Comparison of ENCODE assay signal across 8 cellular contexts in genomic region chr10:100986952-100987684, GRCh38. TPM values are rescaled to one million over a fixed set of nuclear protein-coding genes. Genes with fewer than 3 reads are reported as not detected.
DNase-seq lines count a peak whose midpoint lies in the region; ATAC-seq and TF ChIP-seq lines count a peak whose summit lies in the region.

Gene MRPL43 (minus strand): TSS chr10:100987497. CDS start chr10:100987443, 54 bp downstream.
Gene TWNK (plus strand): TSS chr10:100987543. CDS start chr10:100988211, 668 bp downstream.

- H3K27ac ChIP-seq in body of pancreas (peak within 1 kb of the TSS; percentile 49 to 88 (median 70)), sigmoid colon (peak within 1 kb of the TSS; percentile 80 to 82 (median 82))

- no peak for TF ChIP-seq CTCF in body of pancreas (IDR thresholded peaks at IDR 0.05)
- TF ChIP-seq CTCF in sigmoid colon (IDR thresholded peaks at IDR 0.05) = no peak

- TF ChIP-seq EP300 in sigmoid colon (IDR thresholded peaks at IDR 0.05) = no peak

- H3K4me3 ChIP-seq in body of pancreas = peak within 1 kb of the TSS; percentile 46 to 95
- H3K4me3 ChIP-seq in iPS-11a (ENCODE audit: low read depth, low read length) = peak within 1 kb of the TSS; percentile 98
- peak within 1 kb of the TSS; percentile 78 to 87 (median 84) for H3K4me3 ChIP-seq in sigmoid colon

- no peaks in the 10 kb centered on the region for H3K27me3 ChIP-seq in body of pancreas
- H3K27me3 ChIP-seq in sigmoid colon = no peaks in the 10 kb centered on the region

- TF ChIP-seq POLR2A in body of pancreas (IDR thresholded peaks at IDR 0.05) (peak; percentile 23 to 71 (median 61)), sigmoid colon (IDR thresholded peaks at IDR 0.05) (peak in 1 of 2 donors; percentile 46)

- WGBS in body of pancreas, 2 donors = 0 to 1% methylated on average over 34 to 71 of the region's 75 CpGs
- 1% methylated on average over 75 of the region's 75 CpGs for WGBS in sigmoid colon, 2 donors

- DNase-seq in NCI-H1417 (lab: John Stamatoyannopoulos, UW) = peak; percentile 57 to 77 (median 77)
- DNase-seq in NCI-H1417 treated with DMSO at 0.1 percent for 48 hours (lab: John Stamatoyannopoulos, UW) = no peak
- peak; percentile 54 to 67 for DNase-seq in NCI-H2081 (lab: John Stamatoyannopoulos, UW)
- DNase-seq in UCSD-AML1 (lab: John Stamatoyannopoulos, UW; ENCODE audit: unreplicated experiment) = peak; percentile 82
- DNase-seq in body of pancreas = peak; percentile 83 to 87 (median 86)
- DNase-seq in sigmoid colon = peak; percentile 91

- no peaks in the 10 kb centered on the region for H3K9me3 ChIP-seq in body of pancreas
- H3K9me3 ChIP-seq in sigmoid colon = no peaks in the 10 kb centered on the region

- peak; percentile 82 for ATAC-seq in HG02852 (IDR thresholded peaks at IDR 0.05; ENCODE audit: unreplicated experiment)
- peak; percentile 86 for ATAC-seq in body of pancreas

- intact Hi-C loops in body of pancreas (cut with DNase I) = no loop called here
- intact Hi-C loops in sigmoid colon (cut with DNase I) = no loop called here

- H3K36me3 ChIP-seq in body of pancreas (replicated peaks in 1 of 2; ENCODE audit: insufficient read depth in 1 of 2, low read depth in 2 of 2) = peaks cover 0 to 7% of the 10 kb centered on the region in 2 donors
- H3K36me3 ChIP-seq in sigmoid colon = peaks cover 0 to 48% (median 8%) of the 10 kb centered on the region in 4 donors

- peaks cover 50% of the 10 kb centered on the region for H3K4me1 ChIP-seq in body of pancreas
- peaks cover 0 to 31% (median 24%) of the 10 kb centered on the region in 4 donors for H3K4me1 ChIP-seq in sigmoid colon

RNA-seq across cellular contexts. Expression of gene MRPL43, which starts in this region (rescaled TPM):
- total RNA-seq in body of pancreas (10 to 100 TPM; 53.7 to 90.5 TPM), sigmoid colon (100 to 1,000 TPM in 1 of 4 donors, 10 to 100 TPM in 3; 81.3 to 119 (median 91.7) TPM)
- 100 to 1,000 TPM in 1 of 3 donors, 10 to 100 TPM in 2; 73.8 to 111 (median 78.7) TPM for polyA plus RNA-seq in sigmoid colon

RNA-seq across cellular contexts. Expression of gene TWNK, which starts in this region (rescaled TPM):
- total RNA-seq in body of pancreas = 1 to 10 TPM; 1.8 to 2.3 TPM
- total RNA-seq in sigmoid colon = 1 to 10 TPM; 3.3 to 4.6 (median 4.1) TPM
- 1 to 10 TPM; 2.4 to 9.0 (median 2.8) TPM for polyA plus RNA-seq in sigmoid colon
